ENCODE assay signal across 8 cellular contexts in genomic region chrX:141278306-141278705, GRCh38. TPM values are rescaled to one million over a fixed set of nuclear protein-coding genes. Genes with fewer than 3 reads are reported as not detected.
A peak's percentile ranks its signal among the peaks of the same experiment; 100 is the strongest.
DNase-seq lines count a peak whose midpoint lies in the region; ATAC-seq and TF ChIP-seq lines count a peak whose summit lies in the region.

No MANE protein-coding gene starts in this region.

- ATAC-seq in HG02870 (IDR thresholded peaks at IDR 0.05; ENCODE audit: unreplicated experiment) (peak; percentile 77), HG03521 (IDR thresholded peaks at IDR 0.05; ENCODE audit: unreplicated experiment) (no peak)
- no peak for ATAC-seq in stimulated activated memory B cell treated with anti-CD40 and anti-IgM and Interleukin-4, amounts not matched to agents 10 μg/mL and 1 μg/mL and 100 μg/mL, for 72 hours

- no peaks in the 10 kb centered on the region for H3K4me1 Mint-ChIP-seq in glutamatergic neuron (ENCODE audit: low read depth, unreplicated experiment)
- no peaks in the 10 kb centered on the region for H3K4me1 Mint-ChIP-seq in stimulated activated memory B cell treated with anti-CD40 and anti-IgM and Interleukin-4, amounts not matched to agents 10 μg/mL and 1 μg/mL and 100 μg/mL, for 72 hours
- no peaks in the 10 kb centered on the region for H3K4me1 Mint-ChIP-seq in activated T-helper 2 cell treated with anti-CD3 and anti-CD28 coated beads, Interferon-gamma antibody, Interleukin-2, Interleukin-4, amounts not matched to agents 10 μg/mL and 5 μg/mL and 100 μg/mL, durations not matched to agents 14 hours and 24 hours and 36 hours (ENCODE audit: low read depth)

- peak; percentile 33 for DNase-seq in D341Med (ENCODE audit: low spot score)
- DNase-seq in RWPE1 (ENCODE audit: low spot score), result peak; percentile 10
- peak; percentile 13 for DNase-seq in glutamatergic neuron
- no peak for DNase-seq in 8988T
- no peak for DNase-seq in activated T-helper 2 cell treated with anti-CD3 and anti-CD28 coated beads, Interferon-gamma antibody, Interleukin-2, Interleukin-4, amounts not matched to agents 10 μg/mL and 5 μg/mL and 100 μg/mL, durations not matched to agents 14 hours and 24 hours and 36 hours (ENCODE audit: low spot score)

- POLR2A ChIA-PET in RWPE1 (lab: Yijun Ruan, JAX; ENCODE audit: low non-redundant PET), result no interaction called here

- no peaks in the 10 kb centered on the region for H3K27me3 Mint-ChIP-seq in glutamatergic neuron (ENCODE audit: unreplicated experiment)
- no peaks in the 10 kb centered on the region for H3K27me3 Mint-ChIP-seq in stimulated activated memory B cell treated with anti-CD40 and anti-IgM and Interleukin-4, amounts not matched to agents 10 μg/mL and 1 μg/mL and 100 μg/mL, for 72 hours
- H3K27me3 Mint-ChIP-seq in activated T-helper 2 cell treated with anti-CD3 and anti-CD28 coated beads, Interferon-gamma antibody, Interleukin-2, Interleukin-4, amounts not matched to agents 10 μg/mL and 5 μg/mL and 100 μg/mL, durations not matched to agents 14 hours and 24 hours and 36 hours (ENCODE audit: low read depth), result no peaks in the 10 kb centered on the region

- CTCF ChIA-PET in RWPE1 (lab: Yijun Ruan, JAX), result interaction anchor here (0.6 to 1.5 kb wide), 4 partner anchors 312 to 512 kb away, joined by 3 to 5 read pairs (median 4); no protein-coding TSS in a partner anchor

- no peak overlapping the region for H3K4me3 Mint-ChIP-seq in glutamatergic neuron (ENCODE audit: unreplicated experiment)
- H3K4me3 Mint-ChIP-seq in stimulated activated memory B cell treated with anti-CD40 and anti-IgM and Interleukin-4, amounts not matched to agents 10 μg/mL and 1 μg/mL and 100 μg/mL, for 72 hours, result no peak overlapping the region
- H3K4me3 Mint-ChIP-seq in activated T-helper 2 cell treated with anti-CD3 and anti-CD28 coated beads, Interferon-gamma antibody, Interleukin-2, Interleukin-4, amounts not matched to agents 10 μg/mL and 5 μg/mL and 100 μg/mL, durations not matched to agents 14 hours and 24 hours and 36 hours (ENCODE audit: low read depth), result no peak overlapping the region

- TF ChIP-seq CTCF in RWPE1 (conservative IDR thresholded peaks at IDR 0.05; ENCODE audit: low read depth), result peak; percentile 44
- peak; percentile 45 for TF ChIP-seq CTCF in glutamatergic neuron (IDR thresholded peaks at IDR 0.05; ENCODE audit: partially characterized antibody, unreplicated experiment)

- H3K27ac Mint-ChIP-seq in glutamatergic neuron (ENCODE audit: unreplicated experiment), result no peak overlapping the region
- no peak overlapping the region for H3K27ac Mint-ChIP-seq in stimulated activated memory B cell treated with anti-CD40 and anti-IgM and Interleukin-4, amounts not matched to agents 10 μg/mL and 1 μg/mL and 100 μg/mL, for 72 hours
- H3K27ac Mint-ChIP-seq in activated T-helper 2 cell treated with anti-CD3 and anti-CD28 coated beads, Interferon-gamma antibody, Interleukin-2, Interleukin-4, amounts not matched to agents 10 μg/mL and 5 μg/mL and 100 μg/mL, durations not matched to agents 14 hours and 24 hours and 36 hours, result no peak overlapping the region

- H3K9me3 Mint-ChIP-seq in glutamatergic neuron (ENCODE audit: unreplicated experiment), result no peaks in the 10 kb centered on the region
- no peaks in the 10 kb centered on the region for H3K9me3 Mint-ChIP-seq in stimulated activated memory B cell treated with anti-CD40 and anti-IgM and Interleukin-4, amounts not matched to agents 10 μg/mL and 1 μg/mL and 100 μg/mL, for 72 hours
- H3K9me3 Mint-ChIP-seq in activated T-helper 2 cell treated with anti-CD3 and anti-CD28 coated beads, Interferon-gamma antibody, Interleukin-2, Interleukin-4, amounts not matched to agents 10 μg/mL and 5 μg/mL and 100 μg/mL, durations not matched to agents 14 hours and 24 hours and 36 hours, result no peaks in the 10 kb centered on the region

- H3K36me3 Mint-ChIP-seq in glutamatergic neuron (ENCODE audit: unreplicated experiment), result no peaks in the 10 kb centered on the region
- no peaks in the 10 kb centered on the region for H3K36me3 Mint-ChIP-seq in stimulated activated memory B cell treated with anti-CD40 and anti-IgM and Interleukin-4, amounts not matched to agents 10 μg/mL and 1 μg/mL and 100 μg/mL, for 72 hours
- H3K36me3 Mint-ChIP-seq in activated T-helper 2 cell treated with anti-CD3 and anti-CD28 coated beads, Interferon-gamma antibody, Interleukin-2, Interleukin-4, amounts not matched to agents 10 μg/mL and 5 μg/mL and 100 μg/mL, durations not matched to agents 14 hours and 24 hours and 36 hours (ENCODE audit: low read depth), result no peaks in the 10 kb centered on the region

- intact Hi-C loops in activated T-helper 2 cell treated with anti-CD3 and anti-CD28 coated beads, Interferon-gamma antibody, Interleukin-2, Interleukin-4, amounts not matched to agents 10 μg/mL and 5 μg/mL and 100 μg/mL, durations not matched to agents 14 hours and 24 hours and 36 hours (cut with micrococcal nuclease), result loop anchor here (2.0 to 10.0 kb wide), 3 partner anchors 354 to 512 kb away; no protein-coding TSS in a partner anchor

- no peak overlapping the region for H3K27ac ChIP-seq in RWPE1

RNA-seq across cellular contexts. Expression of gene SPANXC, which starts 36.0 kb away (rescaled TPM):
- not detected for total RNA-seq in glutamatergic neuron (ENCODE audit: unreplicated experiment)
- not detected in 2 replicates for total RNA-seq in activated T-helper 2 cell treated with anti-CD3 and anti-CD28 coated beads, Interferon-gamma antibody, Interleukin-2, Interleukin-4, amounts not matched to agents 10 μg/mL and 5 μg/mL and 100 μg/mL, durations not matched to agents 14 hours and 24 hours and 36 hours

Comparison
In these comparisons a context has a peak if more than half of its experiments do, and no peak if none do; other contexts are left out.
1. DNase-seq: peak in D341Med (single experiment), RWPE1 (single experiment) and glutamatergic neuron (single experiment); none in 8988T (single experiment) and activated T-helper 2 cell treated with anti-CD3 and anti-CD28 coated beads, Interferon-gamma antibody, Interleukin-2, Interleukin-4, amounts not matched to agents 10 μg/mL and 5 μg/mL and 100 μg/mL, durations not matched to agents 14 hours and 24 hours and 36 hours (single experiment).